In genomic region chr11:2203440-2204259, GRCh38 we compare ENCODE assay signal across 15 cellular contexts. TPM values are rescaled to one million over a fixed set of nuclear protein-coding genes. Genes with fewer than 3 reads are reported as not detected.
DNase-seq lines count a peak whose midpoint lies in the region; ATAC-seq and TF ChIP-seq lines count a peak whose summit lies in the region.
"Had no signal": no experiment of that assay in that cellular context is flagged by ENCODE, and none has a peak within 500 bp of the region (broad histone marks: within the 10 kb centered on the region; RNA-seq: fewer than 3 reads in every experiment).

No MANE protein-coding gene starts in this region.

- H3K27ac ChIP-seq in right cardiac atrium (ENCODE audit: low read length), result no peak overlapping the region
- H3K27ac ChIP-seq in lower lobe of right lung, result no peak overlapping the region
- H3K27ac ChIP-seq in tibial artery, result no peak overlapping the region
- H3K27ac ChIP-seq: left lung had no signal

- POLR2A ChIA-PET in WTC11 (lab: Charles Lee), result no interaction called here

- no peaks in the 10 kb centered on the region for H3K36me3 ChIP-seq in lower lobe of right lung
- no peaks in the 10 kb centered on the region for H3K36me3 ChIP-seq in tibial artery
- H3K36me3 ChIP-seq: left lung had no signal

- H3K9me3 ChIP-seq in right cardiac atrium (ENCODE audit: control insufficient read depth, low read length) (no peaks in the 10 kb centered on the region), lower lobe of right lung (no peaks in the 10 kb centered on the region), tibial artery (peaks cover 0 to 6% (median 0%) of the 10 kb centered on the region in 3 donors)

- H3K4me1 ChIP-seq in right cardiac atrium (ENCODE audit: control insufficient read depth, insufficient read depth, low read length) (no peaks in the 10 kb centered on the region), lower lobe of right lung (peaks cover 7% of the 10 kb centered on the region), tibial artery (peaks cover 0 to 11% (median 0%) of the 10 kb centered on the region in 4 donors)
- H3K4me1 ChIP-seq: left lung had no signal

- H3K4me3 Mint-ChIP-seq in WTC11, result no peak overlapping the region
- H3K4me3 Mint-ChIP-seq: activated CD4-positive, alpha-beta memory T cell treated with anti-CD3 and anti-CD28 coated beads for 36 hours; HFFc6 had no signal

- 83% methylated on average over 23 of the region's 23 CpGs for WGBS in right cardiac atrium

- ATAC-seq in Right ventricle myocardium superior (ENCODE audit: poor library complexity), result no peak
- ATAC-seq in right cardiac atrium, result no peak
- ATAC-seq in WTC11, result no peak
- no peak for ATAC-seq in lower lobe of right lung
- ATAC-seq in HG02973 (IDR thresholded peaks at IDR 0.05; ENCODE audit: unreplicated experiment), result no peak
- ATAC-seq in HG03520 (IDR thresholded peaks at IDR 0.05; ENCODE audit: unreplicated experiment), result no peak

- intact Hi-C loops in Right ventricle myocardium superior (cut with DNase I), result no loop called here
- intact Hi-C loops in right cardiac atrium (cut with DNase I), result loop anchor here in 1 of 4 donors (5.0 kb wide), 1 partner anchor 94 kb away; no protein-coding TSS in a partner anchor
- intact Hi-C loops in lower lobe of right lung (cut with DNase I), result no loop called here
- intact Hi-C loops in tibial artery (cut with DNase I; ENCODE audit: low total_unique reads), result no loop called here

- TF ChIP-seq CTCF in WTC11 (IDR thresholded peaks at IDR 0.05) (no peak), lower lobe of right lung (IDR thresholded peaks at IDR 0.05) (no peak), tibial artery (IDR thresholded peaks at IDR 0.05) (no peak)

- CTCF ChIA-PET in WTC11 (lab: Charles Lee), result interaction anchor here (1.3 to 2.2 kb wide), 2 partner anchors 94 to 101 kb away, joined by 5 to 7 read pairs; no protein-coding TSS in a partner anchor

- H3K4me1 Mint-ChIP-seq in WTC11, result no peaks in the 10 kb centered on the region

- DNase-seq in Right ventricle myocardium superior (peak; percentile 26), right cardiac atrium (no peak), WTC11 (ENCODE audit: low spot score) (peak; percentile 7), lower lobe of right lung (peak; percentile 38), tibial artery (peak; percentile 15 to 58), NCI-H524 (lab: John Stamatoyannopoulos, UW) (no peak)
- DNase-seq: activated CD4-positive, alpha-beta memory T cell treated with anti-CD3 and anti-CD28 coated beads for 36 hours; caudate nucleus; HFFc6; NCI-H1417 treated with DMSO at 0.1 percent for 48 hours; NCI-H2171; NCI-H748 treated with DMSO at 0.1 percent for 48 hours had no signal

- H3K27me3 ChIP-seq in right cardiac atrium (ENCODE audit: control insufficient read depth, insufficient read depth) (no peaks in the 10 kb centered on the region), lower lobe of right lung (ENCODE audit: low read depth) (no peaks in the 10 kb centered on the region), tibial artery (peaks cover 0 to 36% of the 10 kb centered on the region in 2 donors)
- H3K27me3 ChIP-seq: left lung had no signal

- no peaks in the 10 kb centered on the region for H3K36me3 Mint-ChIP-seq in WTC11
- H3K36me3 Mint-ChIP-seq: activated CD4-positive, alpha-beta memory T cell treated with anti-CD3 and anti-CD28 coated beads for 36 hours had no signal

- no peak overlapping the region for H3K4me3 ChIP-seq in right cardiac atrium (ENCODE audit: low read length)
- H3K4me3 ChIP-seq in lower lobe of right lung, result no peak overlapping the region
- no peak overlapping the region for H3K4me3 ChIP-seq in tibial artery
- H3K4me3 ChIP-seq: left lung had no signal

- no peaks in the 10 kb centered on the region for H3K9me3 Mint-ChIP-seq in WTC11
- H3K9me3 Mint-ChIP-seq: activated CD4-positive, alpha-beta memory T cell treated with anti-CD3 and anti-CD28 coated beads for 36 hours; HFFc6 had no signal

- H3K27me3 Mint-ChIP-seq in WTC11 (ENCODE audit: low read depth), result peaks cover 4% of the 10 kb centered on the region; the same call in 1 of the 2 replicates
- H3K27me3 Mint-ChIP-seq: activated CD4-positive, alpha-beta memory T cell treated with anti-CD3 and anti-CD28 coated beads for 36 hours had no signal

- H3K27ac Mint-ChIP-seq in WTC11, result no peak overlapping the region
- H3K27ac Mint-ChIP-seq: activated CD4-positive, alpha-beta memory T cell treated with anti-CD3 and anti-CD28 coated beads for 36 hours; HFFc6 had no signal

TF ChIP-seq in WTC11, 78 proteins besides CTCF, POLR2A, EP300 and RAD21:
- no peak for TF ChIP-seq ETV6 (CRISPR knock-in tag; IDR thresholded peaks at IDR 0.05)
- no peak for TF ChIP-seq TEAD1 (CRISPR knock-in tag; IDR thresholded peaks at IDR 0.05)
- no peak for TF ChIP-seq SMAD4 (CRISPR knock-in tag; IDR thresholded peaks at IDR 0.05)
- TF ChIP-seq ELF4 (CRISPR knock-in tag; IDR thresholded peaks at IDR 0.05; ENCODE audit: low read depth), result no peak
- TF ChIP-seq ZNF416 (CRISPR knock-in tag; IDR thresholded peaks at IDR 0.05), result no peak
- no peak for TF ChIP-seq RELA (CRISPR knock-in tag; IDR thresholded peaks at IDR 0.05; ENCODE audit: borderline replicate concordance)
- no peak for TF ChIP-seq GTF2I (CRISPR knock-in tag; conservative IDR thresholded peaks at IDR 0.05)
- no peak for TF ChIP-seq ZNF281 (CRISPR knock-in tag; IDR thresholded peaks at IDR 0.05)
- TF ChIP-seq GRHL2 (CRISPR knock-in tag; IDR thresholded peaks at IDR 0.05; ENCODE audit: insufficient replicate concordance, severe bottlenecking), result no peak

RNA-seq across cellular contexts. Expression of gene TH, which starts 32.0 kb away (rescaled TPM):
- total RNA-seq in Right ventricle myocardium superior (not detected), right cardiac atrium (not detected), WTC11 (2021) (0.16 TPM in 1 of 3 replicates, not detected in the others), lower lobe of right lung (not detected)
- not detected for polyA plus RNA-seq in right cardiac atrium
- total RNA-seq: activated CD4-positive, alpha-beta memory T cell treated with anti-CD3 and anti-CD28 coated beads for 36 hours; HFFc6 had no signal

RNA-seq across cellular contexts. Expression of gene INS, which starts 42.6 kb away (rescaled TPM):
- total RNA-seq in Right ventricle myocardium superior, result not detected
- 1 to 10 TPM in 1 of 4 donors, not detected in 3; 1.1 TPM for total RNA-seq in right cardiac atrium
- not detected for polyA plus RNA-seq in right cardiac atrium
- total RNA-seq in WTC11 (2021), result 0.44 to 0.62 TPM in 2 of 3 replicates, not detected in the other
- total RNA-seq in lower lobe of right lung, result not detected
- total RNA-seq: activated CD4-positive, alpha-beta memory T cell treated with anti-CD3 and anti-CD28 coated beads for 36 hours; HFFc6; left lung had no signal

Comparison
In these comparisons a context has a peak if more than half of its experiments do, and no peak if none do; other contexts are left out.
1. DNase-seq: peak in Right ventricle myocardium superior (single experiment), WTC11 (single experiment), lower lobe of right lung (single experiment) and tibial artery (2 of 2); none in right cardiac atrium (0 of 3) and NCI-H524 (0 of 2).